In genomic region chr4:2402053-2402452, GRCh38 we compare ENCODE assay signal across 7 cellular contexts. TPM values are rescaled to one million over a fixed set of nuclear protein-coding genes. Genes with fewer than 3 reads are reported as not detected.
DNase-seq lines count a peak whose midpoint lies in the region; ATAC-seq and TF ChIP-seq lines count a peak whose summit lies in the region.

No MANE protein-coding gene starts in this region.

- intact Hi-C loops in HCT116 (cut with micrococcal nuclease): no loop called here
- intact Hi-C loops in PC-3 (cut with micrococcal nuclease): no loop called here
- intact Hi-C loops in right lobe of liver (cut with DNase I): no loop called here

- peaks cover 17% of the 10 kb centered on the region; the same call in 1 of the 2 replicates for H3K79me2 ChIP-seq in HCT116 (ENCODE audit: insufficient read depth, low read length)
- no peaks in the 10 kb centered on the region for H3K79me2 ChIP-seq in PC-3 (ENCODE audit: low read length)

- no peaks in the 10 kb centered on the region for H3K9me3 ChIP-seq in HCT116 (ENCODE audit: control insufficient read depth in 1 of 2, insufficient read depth in 1 of 2, low read depth in 1 of 2, low read length in 2 of 2)
- no peaks in the 10 kb centered on the region for H3K9me3 ChIP-seq in PC-3 (ENCODE audit: low read length)
- H3K9me3 ChIP-seq in right lobe of liver: no peaks in the 10 kb centered on the region
- H3K9me3 ChIP-seq in stomach smooth muscle (ENCODE audit: control insufficient read depth in 2 of 2, low read length in 2 of 2): no peaks in the 10 kb centered on the region

- POLR2A ChIA-PET in HCT116 (lab: Charles Lee) (no interaction called here), PC-3 (lab: Charles Lee; ENCODE audit: unreplicated experiment) (no interaction called here)

- no peak for DNase-seq in HCT116 (ENCODE audit: low read depth, low spot score)
- DNase-seq in PC-3: peak; percentile 23
- DNase-seq in right lobe of liver: peak; percentile 64 to 77 (median 71)

- H3K36me3 ChIP-seq in HCT116 (ENCODE audit: control insufficient read depth in 1 of 2, insufficient read depth in 2 of 2, low read length in 2 of 2) (no peaks in the 10 kb centered on the region), PC-3 (ENCODE audit: low read depth, low read length) (no peaks in the 10 kb centered on the region), right lobe of liver (no peaks in the 10 kb centered on the region), stomach smooth muscle (ENCODE audit: control insufficient read depth in 2 of 2, insufficient read depth in 2 of 2, low read length in 2 of 2) (no peaks in the 10 kb centered on the region)

- peaks cover 33 to 41% of the 10 kb centered on the region in 2 experiments for H3K4me1 ChIP-seq in HCT116 (ENCODE audit: control insufficient read depth in 1 of 2, insufficient read depth in 2 of 2, low read length in 2 of 2)
- H3K4me1 ChIP-seq in PC-3 (ENCODE audit: insufficient read depth, low read length): peaks cover 9% of the 10 kb centered on the region; the same call in 1 of the 2 replicates
- peaks cover 0 to 5% (median 2%) of the 10 kb centered on the region in 4 donors for H3K4me1 ChIP-seq in right lobe of liver
- peaks cover 17% of the 10 kb centered on the region for H3K4me1 ChIP-seq in stomach smooth muscle (ENCODE audit: control insufficient read depth, insufficient read depth, low read length)

- H3K27me3 ChIP-seq in HCT116 (ENCODE audit: insufficient read depth, low read length): no peaks in the 10 kb centered on the region
- H3K27me3 ChIP-seq in PC-3 (ENCODE audit: low read length): no peaks in the 10 kb centered on the region
- H3K27me3 ChIP-seq in right lobe of liver: no peaks in the 10 kb centered on the region
- peaks cover 0 to 6% of the 10 kb centered on the region in 2 donors for H3K27me3 ChIP-seq in stomach smooth muscle (ENCODE audit: control insufficient read depth in 1 of 2, insufficient read depth in 2 of 2, low read length in 2 of 2)

- CTCF ChIA-PET in HCT116 (lab: Charles Lee): interaction anchor here (1.3 kb wide), 1 partner anchor 11 kb away, joined by 4 read pairs; no protein-coding TSS in a partner anchor
- CTCF ChIA-PET in PC-3 (lab: Charles Lee): interaction anchor here (0.7 kb wide), 1 partner anchor 63 kb away, joined by 5 read pairs; no protein-coding TSS in a partner anchor

- RAD21 ChIA-PET in HCT116 (lab: Charles Lee; ENCODE audit: low non-redundant PET in 1 of 2, low total read pairs in 2 of 2, uncharacterized antibody in 2 of 2, unreplicated experiment in 2 of 2): interaction anchor here in 1 of 2 experiments (0.5 kb wide), 1 partner anchor 162 kb away, joined by 3 read pairs; no protein-coding TSS in a partner anchor

- H3K9ac ChIP-seq in HCT116 (ENCODE audit: low read length) (no peak overlapping the region), PC-3 (ENCODE audit: low read length) (no peak overlapping the region), stomach smooth muscle (ENCODE audit: low read length in 2 of 2) (no peak overlapping the region)

- H2AFZ ChIP-seq in HCT116 (ENCODE audit: low read depth, low read length, poor library complexity, severe bottlenecking) (no peak overlapping the region), PC-3 (ENCODE audit: low read length) (peak overlapping the region; percentile 78)

- BruUV-seq in HCT116 (replicated peaks; lab: Mats Ljungman, UMichigan) (no TSS peak), PC-3 (replicated peaks; lab: Mats Ljungman, UMichigan) (no TSS peak)

- WGBS in right lobe of liver (ENCODE audit: insufficient coverage, low coverage, low lambda C conversion rate, missing lambda C conversion rate): 0% methylated on average over 4 of the region's 15 CpGs

- TF ChIP-seq CTCF in HCT116 (IDR thresholded peaks at IDR 0.05 in 2 of 3, conservative IDR thresholded peaks at IDR 0.05 in 1 of 3; ENCODE audit: borderline replicate concordance in 1 of 3, insufficient read depth in 1 of 3, low read depth in 2 of 3, low read length in 2 of 3) (no peak), PC-3 (conservative IDR thresholded peaks at IDR 0.05; ENCODE audit: low read depth, low read length) (no peak), right lobe of liver (IDR thresholded peaks at IDR 0.05) (no peak)

- H3K9me2 ChIP-seq in HCT116 (ENCODE audit: insufficient read depth): no peaks in the 10 kb centered on the region
- H3K9me2 ChIP-seq in PC-3 (replicated peaks; ENCODE audit: low read length): no peaks in the 10 kb centered on the region

- ATAC-seq in HCT116: peak; percentile 69
- peak; percentile 85 for ATAC-seq in PC-3
- ATAC-seq in right lobe of liver: peak; percentile 25 to 91 (median 85)
- no peak for ATAC-seq in GM18858 (IDR thresholded peaks at IDR 0.05; ENCODE audit: unreplicated experiment)
- no peak for ATAC-seq in HG02678 (IDR thresholded peaks at IDR 0.05; ENCODE audit: unreplicated experiment)

- H3K27ac ChIP-seq in HCT116 (ENCODE audit: low read depth, low read length) (no peak overlapping the region), PC-3 (ENCODE audit: low read length) (no peak overlapping the region), cingulate gyrus (ENCODE audit: low read depth, low read length) (peak overlapping the region; percentile 63), right lobe of liver (no peak overlapping the region), stomach smooth muscle (ENCODE audit: low read length) (no peak overlapping the region)

- H3F3A ChIP-seq in PC-3 (ENCODE audit: low read length, unreplicated experiment): no peaks in the 10 kb centered on the region

- no peak for TF ChIP-seq RAD21 in HCT116 (IDR thresholded peaks at IDR 0.05; ENCODE audit: low read depth)

- H3K4me2 ChIP-seq in HCT116 (ENCODE audit: low read length) (peak overlapping the region; percentile 51), PC-3 (ENCODE audit: low read length) (peak overlapping the region; percentile 83)

- no peak overlapping the region for H3K4me3 ChIP-seq in HCT116 (replicated peaks in 1 of 2; ENCODE audit: low read depth in 1 of 2, low read length in 2 of 2)
- H3K4me3 ChIP-seq in PC-3 (ENCODE audit: low read length): peak overlapping the region; percentile 63
- peak overlapping the region in 1 of 3 donors; percentile 2 for H3K4me3 ChIP-seq in right lobe of liver
- H3K4me3 ChIP-seq in stomach smooth muscle (ENCODE audit: low read length in 2 of 2): peak overlapping the region; percentile 56 to 68

- H4K20me1 ChIP-seq in HCT116 (ENCODE audit: insufficient read depth): no peaks in the 10 kb centered on the region
- H4K20me1 ChIP-seq in PC-3 (ENCODE audit: low read length): no peaks in the 10 kb centered on the region

- TF ChIP-seq POLR2A in HCT116 (IDR thresholded peaks at IDR 0.05; ENCODE audit: borderline replicate concordance, extremely low read depth, insufficient read depth, insufficient read length) (no peak), right lobe of liver (IDR thresholded peaks at IDR 0.05) (no peak)

TF ChIP-seq in HCT116, 20 proteins besides CTCF, POLR2A, EP300 and RAD21:
- no peak for TF ChIP-seq SRF (IDR thresholded peaks at IDR 0.05; ENCODE audit: low read depth)
- TF ChIP-seq FOSL1 (IDR thresholded peaks at IDR 0.05; ENCODE audit: low read depth): no peak
- 0 out of 2 replicates have a peak, but pooled peaks have one; percentile 45 for TF ChIP-seq EGR1 (IDR thresholded peaks at IDR 0.05; ENCODE audit: low read depth)

RNA-seq across cellular contexts. Expression of gene ZFYVE28, which starts 16.4 kb away (rescaled TPM):
- total RNA-seq in HCT116 (2021; ENCODE audit: unreplicated experiment) (19.2 TPM), PC-3 (2014; rRNA removed) (6.3 and 8.0 TPM in 2 replicates), right lobe of liver (1 to 10 TPM; 2.5 to 9.6 (median 4.8) TPM)
- polyA plus RNA-seq in HCT116 (2012): 13.6 and 15.5 TPM in 2 replicates

RNA-seq across cellular contexts. Expression of gene CFAP99, which starts 16.7 kb away (rescaled TPM):
- total RNA-seq in HCT116 (2021; ENCODE audit: unreplicated experiment) (0.42 TPM), PC-3 (2014; rRNA removed) (1.3 TPM in 1 of 2 replicates, not detected in the other), right lobe of liver (under 1 TPM in 5 of 6 experiments, not detected in 1; 0.25 to 0.86 (median 0.29) TPM)
- polyA plus RNA-seq in HCT116 (2012): 0.16 and 0.35 TPM in 2 replicates

Comparison
In these comparisons a context has a peak if more than half of its experiments do, and no peak if none do; other contexts are left out.
1. ATAC-seq: peak in HCT116 (single experiment), PC-3 (single experiment) and right lobe of liver (4 of 4); none in GM18858 (single experiment) and HG02678 (single experiment).
2. H3K4me3 ChIP-seq: peak in PC-3 (single experiment) and stomach smooth muscle (2 of 2); none in HCT116 (0 of 2).